ENCODE assay signal across 10 cellular contexts in genomic region chr4:124936427-124936826, GRCh38.
DNase-seq lines count a peak whose midpoint lies in the region; ATAC-seq and TF ChIP-seq lines count a peak whose summit lies in the region.
"Had no signal": no experiment of that assay in that cellular context is flagged by ENCODE, and none has a peak within 500 bp of the region (broad histone marks: within the 10 kb centered on the region; RNA-seq: fewer than 3 reads in every experiment).

No MANE protein-coding gene starts in this region.

- no peaks in the 10 kb centered on the region for H3K4me1 Mint-ChIP-seq in CD4-positive, alpha-beta memory T cell

- H3K36me3 ChIP-seq in lung (ENCODE audit: control insufficient read depth in 2 of 2, insufficient read depth in 2 of 2, low read length in 2 of 2) (no peaks in the 10 kb centered on the region), H7 (replicated peaks; ENCODE audit: control insufficient read depth, insufficient read depth, low read length) (no peaks in the 10 kb centered on the region)
- no peaks in the 10 kb centered on the region for H3K36me3 ChIP-seq in CD4-positive, alpha-beta memory T cell (ENCODE audit: insufficient read depth, low read length)

- H3K36me3 Mint-ChIP-seq in CD4-positive, alpha-beta memory T cell = no peaks in the 10 kb centered on the region

- no peaks in the 10 kb centered on the region for H3K27me3 Mint-ChIP-seq in CD4-positive, alpha-beta memory T cell

- peak; percentile 51 for ATAC-seq in lung (ENCODE audit: insufficient read depth, low FRiP score)
- no peak for ATAC-seq in HG03354 (IDR thresholded peaks at IDR 0.05; ENCODE audit: poor library complexity, severe bottlenecking, unreplicated experiment)

- H3K9me3 ChIP-seq in lung (ENCODE audit: control insufficient read depth in 2 of 2, insufficient read depth in 1 of 2, low read length in 1 of 2) = no peaks in the 10 kb centered on the region
- H3K9me3 ChIP-seq in CD4-positive, alpha-beta memory T cell (ENCODE audit: control insufficient read depth in 1 of 2, low read length in 2 of 2) = no peaks in the 10 kb centered on the region

- intact Hi-C loops in CD4-positive, alpha-beta memory T cell (cut with micrococcal nuclease) = no loop called here

- CTCF ChIA-PET in CD4-positive, alpha-beta memory T cell (lab: Charles Lee; ENCODE audit: partially characterized antibody) = no interaction called here

- 31 to 57% methylated on average over 4 of the region's 4 CpGs for WGBS in lung, 2 donors

- peak overlapping the region in 1 of 2 donors; percentile 36 for H3K27ac ChIP-seq in lung (ENCODE audit: low read depth in 1 of 2, low read length in 1 of 2)
- no peak overlapping the region for H3K27ac ChIP-seq in CD4-positive, alpha-beta memory T cell (ENCODE audit: low read depth, low read length)
- H3K27ac ChIP-seq: RWPE1 had no signal

- H3K4me3 ChIP-seq in cardiac fibroblast (replicated peaks in 1 of 2; ENCODE audit: low read depth in 2 of 2, low read length in 2 of 2) = no peak overlapping the region
- H3K4me3 ChIP-seq in lung = no peak overlapping the region
- H3K4me3 ChIP-seq in CD4-positive, alpha-beta memory T cell (ENCODE audit: low read length in 2 of 2) = no peak overlapping the region
- no peak overlapping the region for H3K4me3 ChIP-seq in H7 (ENCODE audit: insufficient read depth, low read depth, low read length)

- DNase-seq in AG08396 (ENCODE audit: low spot score) (peak; percentile 21), NCI-H1694 treated with DMSO at 0.1 percent for 48 hours (lab: John Stamatoyannopoulos, UW) (peak; percentile 67), cardiac fibroblast (ENCODE audit: low read depth in 2 of 2) (peak; percentile 34 to 89), lung (ENCODE audit: low spot score) (peak; percentile 74), H7 (no peak), RPMI8226 (no peak)
- no peak for DNase-seq in CD4-positive, alpha-beta memory T cell
- DNase-seq: activated CD4-positive, alpha-beta T cell treated with anti-CD3 and anti-CD28 coated beads for 48 hours had no signal

- POLR2A ChIA-PET in CD4-positive, alpha-beta memory T cell (lab: Charles Lee; ENCODE audit: partially characterized antibody) = no interaction called here

- TF ChIP-seq CTCF in cardiac fibroblast (IDR thresholded peaks at IDR 0.05; ENCODE audit: low read depth, low read length) (no peak), lung (IDR thresholded peaks at IDR 0.05; ENCODE audit: control extremely low read depth, extremely low read depth) (no peak)

- H3K27me3 ChIP-seq in lung (ENCODE audit: control insufficient read depth, insufficient read depth) = no peaks in the 10 kb centered on the region
- H3K27me3 ChIP-seq in CD4-positive, alpha-beta memory T cell (ENCODE audit: insufficient read depth, low read length) = no peaks in the 10 kb centered on the region
- H3K27me3 ChIP-seq in H7 (ENCODE audit: control insufficient read depth, insufficient read depth, low read length) = no peaks in the 10 kb centered on the region

- H3K4me3 Mint-ChIP-seq in CD4-positive, alpha-beta memory T cell = no peak overlapping the region

- peaks cover 6 to 11% of the 10 kb centered on the region in 2 donors for H3K4me1 ChIP-seq in lung (ENCODE audit: control insufficient read depth in 2 of 2, insufficient read depth in 2 of 2, low read length in 2 of 2)
- no peaks in the 10 kb centered on the region for H3K4me1 ChIP-seq in CD4-positive, alpha-beta memory T cell (ENCODE audit: insufficient read depth, low read length)

- H3K9me3 Mint-ChIP-seq in CD4-positive, alpha-beta memory T cell = peaks cover 0 to 10% (median 0%) of the 10 kb centered on the region in 8 donors

- no peak overlapping the region for H3K27ac Mint-ChIP-seq in CD4-positive, alpha-beta memory T cell

Comparison
In these comparisons a context has a peak if more than half of its experiments do, and no peak if none do; other contexts are left out.
1. DNase-seq: peak in AG08396 (single experiment), NCI-H1694 treated with DMSO at 0.1 percent for 48 hours (single experiment), cardiac fibroblast (2 of 2) and lung (single experiment); none in CD4-positive, alpha-beta memory T cell (0 of 5), H7 (single experiment) and RPMI8226 (single experiment).